Comparison of ENCODE assay signal across 23 cellular contexts in genomic region chr13:97302611-97303010, GRCh38.
DNase-seq lines count a peak whose midpoint lies in the region; ATAC-seq, FAIRE-seq and TF ChIP-seq lines count a peak whose summit lies in the region.
"Had no signal": no experiment of that assay in that cellular context is flagged by ENCODE, and none has a peak within 500 bp of the region (broad histone marks: within the 10 kb centered on the region; RNA-seq: fewer than 3 reads in every experiment).

No MANE protein-coding gene starts in this region.

- no peak overlapping the region for H3K9ac ChIP-seq in HepG2 (ENCODE audit: insufficient read depth, low read depth, low read length)

- TF ChIP-seq POLR2A in HepG2 (IDR thresholded peaks at IDR 0.05; ENCODE audit: insufficient read depth in 1 of 2, low read depth in 2 of 2, low read length in 2 of 2) = no peak
- TF ChIP-seq POLR2A in vagina (IDR thresholded peaks at IDR 0.05) = no peak

- ATAC-seq in natural killer cell (peak in 2 of 3 donors; percentile 53 to 67), foreskin keratinocyte (peak; percentile 11), HepG2 (no peak), GM18520 (IDR thresholded peaks at IDR 0.05; ENCODE audit: unreplicated experiment) (no peak), HG03571 (IDR thresholded peaks at IDR 0.05; ENCODE audit: unreplicated experiment) (no peak)
- ATAC-seq in natural killer cell treated with Interleukin-12 subunit alpha and Interleukin-12 subunit beta and Interleukin-15 and Interleukin-18, amount 100 ng/mL, for 72 hours = no peak
- ATAC-seq: body of pancreas had no signal

- no peaks in the 10 kb centered on the region for H3K36me3 Mint-ChIP-seq in natural killer cell
- H3K36me3 Mint-ChIP-seq in natural killer cell treated with Interleukin-12 subunit alpha and Interleukin-12 subunit beta and Interleukin-15 and Interleukin-18, amount 100 ng/mL, for 72 hours = no peaks in the 10 kb centered on the region

- peaks cover 10 to 42% of the 10 kb centered on the region in 2 experiments for H3K36me3 ChIP-seq in HepG2 (replicated peaks in 1 of 2; ENCODE audit: control insufficient read depth in 1 of 2, insufficient read depth in 2 of 2, low read length in 2 of 2)
- no peaks in the 10 kb centered on the region for H3K36me3 ChIP-seq in vagina

- H3K27ac ChIP-seq in foreskin keratinocyte = peak overlapping the region; percentile 46
- H3K27ac ChIP-seq in HepG2 (ENCODE audit: extremely low read length, insufficient read depth, low read length) = no peak overlapping the region
- H3K27ac ChIP-seq in vagina = peak overlapping the region; percentile 31

- no peak overlapping the region for H3K4me2 ChIP-seq in HepG2 (ENCODE audit: low read depth, low read length)

- BruUV-seq in HepG2 (replicated peaks; lab: Mats Ljungman, UMichigan) = no TSS peak

- H3K27me3 ChIP-seq in foreskin keratinocyte (no peaks in the 10 kb centered on the region), HepG2 (ENCODE audit: control insufficient read depth in 1 of 2, insufficient read depth in 2 of 2, low read length in 2 of 2) (no peaks in the 10 kb centered on the region), vagina (no peaks in the 10 kb centered on the region)
- H3K27me3 ChIP-seq: body of pancreas had no signal

- WGBS in HepG2 (ENCODE audit: low lambda C conversion rate) = 94% methylated on average over 3 of the region's 3 CpGs

- H3K79me2 ChIP-seq in HepG2 (ENCODE audit: insufficient read depth, low read length) = peaks cover 93% of the 10 kb centered on the region

- H3K27ac Mint-ChIP-seq in natural killer cell = no peak overlapping the region
- no peak overlapping the region for H3K27ac Mint-ChIP-seq in natural killer cell treated with Interleukin-12 subunit alpha and Interleukin-12 subunit beta and Interleukin-15 and Interleukin-18, amount 100 ng/mL, for 72 hours
- H3K27ac Mint-ChIP-seq: activated naive CD8-positive, alpha-beta T cell treated with anti-CD3 and anti-CD28 coated beads, Interleukin-2, amount 10 ng/mL, durations not matched to agents 7 days and 5 days; memory B cell; nephron had no signal

- intact Hi-C loops in natural killer cell (cut with micrococcal nuclease) (no loop called here), HepG2 (cut with micrococcal nuclease; ENCODE audit: unreplicated experiment) (no loop called here), vagina (cut with DNase I) (no loop called here)

- H3K4me1 Mint-ChIP-seq in natural killer cell = peaks cover 15 to 18% of the 10 kb centered on the region in 2 donors
- H3K4me1 Mint-ChIP-seq in natural killer cell treated with Interleukin-12 subunit alpha and Interleukin-12 subunit beta and Interleukin-15 and Interleukin-18, amount 100 ng/mL, for 72 hours (ENCODE audit: low read depth in 2 of 2) = peaks cover 15 to 16% of the 10 kb centered on the region in 2 donors

- DNase-seq in natural killer cell (no peak), foreskin keratinocyte (no peak), HepG2 (ENCODE audit: low spot score) (no peak), vagina (ENCODE audit: extremely low spot score in 2 of 2) (no peak), DMS79 (lab: John Stamatoyannopoulos, UW) (no peak)
- DNase-seq in natural killer cell treated with Interleukin-12 subunit alpha and Interleukin-12 subunit beta and Interleukin-15 and Interleukin-18, amount 100 ng/mL, for 72 hours (ENCODE audit: low spot score) = no peak
- DNase-seq: activated CD4-positive, CD25-positive, alpha-beta regulatory T cell treated with anti-CD3 and anti-CD28 coated beads, Interleukin-2, amount 50 U/mL, for 72 hours; activated naive CD8-positive, alpha-beta T cell treated with anti-CD3 and anti-CD28 coated beads, Interleukin-2, amount 10 ng/mL, durations not matched to agents 7 days and 5 days; body of pancreas; cortex of kidney; GDM1; glutamatergic neuron; NCI-H1417; NCI-H2171 treated with DMSO at 0.1 percent for 48 hours; NCI-H748 treated with DMSO at 0.1 percent for 48 hours; small intestine; stimulated activated CD4-positive, alpha-beta T cell treated with anti-CD3 and anti-CD28 coated beads, Interleukin-4, amount 100 ng/mL, for 1 hour had no signal

- CTCF ChIA-PET in HepG2 (lab: Yijun Ruan, JAX; ENCODE audit: low intra/inter-chr PET ratio, low total read pairs) = no interaction called here

- H4K20me1 ChIP-seq in HepG2 (ENCODE audit: insufficient read depth, low read length) = peaks cover 80% of the 10 kb centered on the region

- H3K27me3 Mint-ChIP-seq in natural killer cell (ENCODE audit: low read depth in 2 of 2) = no peaks in the 10 kb centered on the region
- no peaks in the 10 kb centered on the region for H3K27me3 Mint-ChIP-seq in natural killer cell treated with Interleukin-12 subunit alpha and Interleukin-12 subunit beta and Interleukin-15 and Interleukin-18, amount 100 ng/mL, for 72 hours
- H3K27me3 Mint-ChIP-seq: activated naive CD8-positive, alpha-beta T cell treated with anti-CD3 and anti-CD28 coated beads, Interleukin-2, amount 10 ng/mL, durations not matched to agents 7 days and 5 days; memory B cell had no signal

- no peak overlapping the region for H2AFZ ChIP-seq in HepG2 (ENCODE audit: low read length)

- H3K4me3 ChIP-seq in HepG2 (replicated peaks in 1 of 3; ENCODE audit: insufficient read depth in 1 of 3, low read depth in 2 of 3, low read length in 3 of 3) = no peak overlapping the region
- no peak overlapping the region for H3K4me3 ChIP-seq in vagina
- H3K4me3 ChIP-seq: body of pancreas had no signal

- POLR2A ChIA-PET in HepG2 (lab: Yijun Ruan, JAX) = no interaction called here

- no peak for TF ChIP-seq CTCF in natural killer cell (IDR thresholded peaks at IDR 0.05)
- TF ChIP-seq CTCF in foreskin keratinocyte (conservative IDR thresholded peaks at IDR 0.05) = no peak
- no peak for TF ChIP-seq CTCF in HepG2 (CRISPR knock-in tag; IDR thresholded peaks at IDR 0.05)
- no peak for TF ChIP-seq CTCF in vagina (IDR thresholded peaks at IDR 0.05)

- H3K4me3 Mint-ChIP-seq in natural killer cell = no peak overlapping the region
- no peak overlapping the region for H3K4me3 Mint-ChIP-seq in natural killer cell treated with Interleukin-12 subunit alpha and Interleukin-12 subunit beta and Interleukin-15 and Interleukin-18, amount 100 ng/mL, for 72 hours
- H3K4me3 Mint-ChIP-seq: activated naive CD8-positive, alpha-beta T cell treated with anti-CD3 and anti-CD28 coated beads, Interleukin-2, amount 10 ng/mL, durations not matched to agents 7 days and 5 days; memory B cell; nephron had no signal

- H3K4me1 ChIP-seq in foreskin keratinocyte (peaks cover 30% of the 10 kb centered on the region), HepG2 (ENCODE audit: insufficient read depth, low read length) (peaks cover 90% of the 10 kb centered on the region), vagina (peaks cover 85% of the 10 kb centered on the region)

- TF ChIP-seq EP300 in HepG2 (IDR thresholded peaks at IDR 0.05; ENCODE audit: low read depth in 2 of 2, low read length in 2 of 2) (no peak), HepG2 (CRISPR knock-in tag; IDR thresholded peaks at IDR 0.05; ENCODE audit: borderline replicate concordance) (no peak)

- H3K9me3 Mint-ChIP-seq in natural killer cell = no peaks in the 10 kb centered on the region
- no peaks in the 10 kb centered on the region for H3K9me3 Mint-ChIP-seq in natural killer cell treated with Interleukin-12 subunit alpha and Interleukin-12 subunit beta and Interleukin-15 and Interleukin-18, amount 100 ng/mL, for 72 hours
- H3K9me3 Mint-ChIP-seq: activated naive CD8-positive, alpha-beta T cell treated with anti-CD3 and anti-CD28 coated beads, Interleukin-2, amount 10 ng/mL, durations not matched to agents 7 days and 5 days; memory B cell; nephron had no signal

- H3K9me3 ChIP-seq in HepG2 (ENCODE audit: low read length) (no peaks in the 10 kb centered on the region), vagina (no peaks in the 10 kb centered on the region)
- H3K9me3 ChIP-seq: body of pancreas had no signal

- no peak for FAIRE-seq in HepG2 (lab: Jason Lieb, UNC)
- FAIRE-seq: A204.1, H1, small intestine had no signal

- in situ Hi-C loops in HepG2 (cut with HindIII; ENCODE audit: extremely low pct_ligation_motif_present, low pct_unique_long_range_greater_than_20kb) = no loop called here

- no peak for TF ChIP-seq RAD21 in HepG2 (CRISPR knock-in tag; IDR thresholded peaks at IDR 0.05)

TF ChIP-seq in HepG2, 621 proteins besides CTCF, POLR2A, EP300 and RAD21:
- 0 out of 2 replicates have a peak, but pooled peaks have one; percentile 15 for TF ChIP-seq POLR2G (IDR thresholded peaks at IDR 0.05; ENCODE audit: low read depth, low read length)
- TF ChIP-seq ARNT2 (CRISPR knock-in tag; IDR thresholded peaks at IDR 0.05; ENCODE audit: low read depth) = no peak

Comparison
In these comparisons a context has a peak if more than half of its experiments do, and no peak if none do; other contexts are left out.
1. ATAC-seq: peak in natural killer cell (2 of 3) and foreskin keratinocyte (single experiment); none in natural killer cell treated with Interleukin-12 subunit alpha and Interleukin-12 subunit beta and Interleukin-15 and Interleukin-18, amount 100 ng/mL, for 72 hours (0 of 2), HepG2 (single experiment), GM18520 (single experiment) and HG03571 (single experiment).